Comparison of ENCODE assay signal across 8 cellular contexts in genomic region chr3:46098319-46098761, GRCh38.
DNase-seq lines count a peak whose midpoint lies in the region; ATAC-seq and TF ChIP-seq lines count a peak whose summit lies in the region.

No MANE protein-coding gene starts in this region.

- H3K27ac ChIP-seq in tibial nerve: peak overlapping the region in 3 of 4 donors; percentile 82 to 90 (median 88)

- H3K36me3 Mint-ChIP-seq in activated T-helper 1 cell treated with anti-CD3 and anti-CD28 coated beads, Interleukin-12 subunit alpha, Interleukin-12 subunit beta, Interleukin-2, Interleukin-4 antibody, amounts not matched to agents 30 ng/mL and 10 ng/mL and 1 ng/mL, durations not matched to agents 14 hours and 24 hours and 36 hours (ENCODE audit: low read depth): peaks cover 23% of the 10 kb centered on the region

- DNase-seq in AG08396 (ENCODE audit: low spot score) (peak; percentile 24), KBM-7 (peak; percentile 83), kidney tubule cell (ENCODE audit: low spot score) (peak; percentile 51), tibial nerve (ENCODE audit: low spot score in 2 of 2) (peak in 1 of 2 donors; percentile 58), NCI-H2196 treated with DMSO at 0.1 percent for 48 hours (lab: John Stamatoyannopoulos, UW; ENCODE audit: unreplicated experiment) (no peak), NCI-H2227 treated with DMSO at 0.1 percent for 48 hours (lab: John Stamatoyannopoulos, UW) (no peak)
- peak; percentile 70 for DNase-seq in activated T-helper 1 cell treated with anti-CD3 and anti-CD28 coated beads, Interleukin-12 subunit alpha, Interleukin-12 subunit beta, Interleukin-2, Interleukin-4 antibody, amounts not matched to agents 30 ng/mL and 10 ng/mL and 1 ng/mL, durations not matched to agents 14 hours and 24 hours and 36 hours (ENCODE audit: low spot score)

- H3K27ac Mint-ChIP-seq in activated T-helper 1 cell treated with anti-CD3 and anti-CD28 coated beads, Interleukin-12 subunit alpha, Interleukin-12 subunit beta, Interleukin-2, Interleukin-4 antibody, amounts not matched to agents 30 ng/mL and 10 ng/mL and 1 ng/mL, durations not matched to agents 14 hours and 24 hours and 36 hours: peak overlapping the region; percentile 95

- peak in 1 of 2 donors; percentile 86 for TF ChIP-seq EP300 in tibial nerve (IDR thresholded peaks at IDR 0.05)

- H3K4me3 Mint-ChIP-seq in activated T-helper 1 cell treated with anti-CD3 and anti-CD28 coated beads, Interleukin-12 subunit alpha, Interleukin-12 subunit beta, Interleukin-2, Interleukin-4 antibody, amounts not matched to agents 30 ng/mL and 10 ng/mL and 1 ng/mL, durations not matched to agents 14 hours and 24 hours and 36 hours: peak overlapping the region; percentile 71

- WGBS in tibial nerve, 2 donors: 53 to 57% methylated on average over 2 of the region's 2 CpGs

- peaks cover 75% of the 10 kb centered on the region for H3K4me1 Mint-ChIP-seq in activated T-helper 1 cell treated with anti-CD3 and anti-CD28 coated beads, Interleukin-12 subunit alpha, Interleukin-12 subunit beta, Interleukin-2, Interleukin-4 antibody, amounts not matched to agents 30 ng/mL and 10 ng/mL and 1 ng/mL, durations not matched to agents 14 hours and 24 hours and 36 hours (ENCODE audit: low read depth)

- H3K9me3 ChIP-seq in tibial nerve: no peaks in the 10 kb centered on the region

- peak in 1 of 5 experiments; percentile 8 for TF ChIP-seq CTCF in tibial nerve (IDR thresholded peaks at IDR 0.05)

- peak; percentile 38 for ATAC-seq in GM19397 (IDR thresholded peaks at IDR 0.05; ENCODE audit: unreplicated experiment)

- H3K4me3 ChIP-seq in tibial nerve: no peak overlapping the region

- intact Hi-C loops in activated T-helper 1 cell treated with anti-CD3 and anti-CD28 coated beads, Interleukin-12 subunit alpha, Interleukin-12 subunit beta, Interleukin-2, Interleukin-4 antibody, amounts not matched to agents 30 ng/mL and 10 ng/mL and 1 ng/mL, durations not matched to agents 14 hours and 24 hours and 36 hours (cut with micrococcal nuclease): loop anchor here (1.0 to 5.0 kb wide), 11 partner anchors 8 to 406 kb away; partner anchors contain the start of gene CCR1

- H3K27me3 Mint-ChIP-seq in activated T-helper 1 cell treated with anti-CD3 and anti-CD28 coated beads, Interleukin-12 subunit alpha, Interleukin-12 subunit beta, Interleukin-2, Interleukin-4 antibody, amounts not matched to agents 30 ng/mL and 10 ng/mL and 1 ng/mL, durations not matched to agents 14 hours and 24 hours and 36 hours (ENCODE audit: insufficient read depth): peaks cover 5% of the 10 kb centered on the region

- no peaks in the 10 kb centered on the region for H3K36me3 ChIP-seq in tibial nerve

- H3K4me1 ChIP-seq in tibial nerve: peaks cover 0 to 32% (median 19%) of the 10 kb centered on the region in 4 donors

- no peak for TF ChIP-seq POLR2A in tibial nerve (IDR thresholded peaks at IDR 0.05)

- H3K9me3 Mint-ChIP-seq in activated T-helper 1 cell treated with anti-CD3 and anti-CD28 coated beads, Interleukin-12 subunit alpha, Interleukin-12 subunit beta, Interleukin-2, Interleukin-4 antibody, amounts not matched to agents 30 ng/mL and 10 ng/mL and 1 ng/mL, durations not matched to agents 14 hours and 24 hours and 36 hours: peaks cover 17% of the 10 kb centered on the region

- in situ Hi-C loops in KBM-7 (cut with MboI; ENCODE audit: low pct_unique_long_range_greater_than_20kb, low sequenced_read_pairs): loop anchor here (10.0 kb wide), 1 partner anchor 106 kb away; the partner anchor contains the start of gene CCR1

- H3K27me3 ChIP-seq in tibial nerve: no peaks in the 10 kb centered on the region

Comparison
In these comparisons a context has a peak if more than half of its experiments do, and no peak if none do; other contexts are left out.
1. DNase-seq: peak in AG08396 (single experiment), KBM-7 (single experiment), activated T-helper 1 cell treated with anti-CD3 and anti-CD28 coated beads, Interleukin-12 subunit alpha, Interleukin-12 subunit beta, Interleukin-2, Interleukin-4 antibody, amounts not matched to agents 30 ng/mL and 10 ng/mL and 1 ng/mL, durations not matched to agents 14 hours and 24 hours and 36 hours (single experiment) and kidney tubule cell (single experiment); none in NCI-H2196 treated with DMSO at 0.1 percent for 48 hours (single experiment) and NCI-H2227 treated with DMSO at 0.1 percent for 48 hours (single experiment).